ENCODE assay signal across 10 cellular contexts in the genomic region with DNA sequence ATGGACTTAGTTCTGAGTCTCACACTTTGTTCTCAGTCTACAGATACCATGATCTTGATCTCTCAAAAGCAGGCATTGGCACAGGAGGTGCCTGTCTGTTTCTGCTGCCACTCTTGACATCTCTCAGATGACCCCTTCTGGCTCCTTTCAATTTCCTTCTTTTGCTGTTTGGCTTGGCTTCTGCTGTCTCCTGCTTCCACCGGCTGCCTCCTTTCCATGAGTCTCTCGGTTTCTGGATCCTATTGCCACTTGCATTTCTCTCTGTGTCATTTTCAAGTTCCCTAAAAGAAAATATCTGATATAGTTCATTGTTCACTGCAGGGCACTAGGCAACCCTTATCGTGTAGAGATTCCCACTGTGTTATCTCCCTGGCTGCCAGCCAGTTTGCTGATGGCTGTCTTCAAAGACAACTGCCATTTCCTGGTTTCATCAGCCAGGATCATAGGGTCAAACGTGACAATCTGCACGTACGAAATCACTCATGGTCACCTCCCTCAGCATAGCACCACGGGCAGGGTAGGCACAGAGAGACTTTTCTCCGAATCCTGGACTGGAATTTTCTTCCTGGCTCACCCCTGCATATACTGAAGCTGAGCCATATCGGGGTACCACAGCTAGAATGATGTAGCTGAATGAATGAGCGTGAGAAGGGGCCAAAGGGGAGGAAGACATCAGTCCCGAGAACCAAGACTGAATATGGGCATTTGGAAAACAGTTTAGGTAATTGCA.
DNase-seq lines count a peak whose midpoint lies in the region; ATAC-seq and TF ChIP-seq lines count a peak whose summit lies in the region.
"Had no signal": no experiment of that assay in that cellular context is flagged by ENCODE, and none has a peak within 500 bp of the region (broad histone marks: within the 10 kb centered on the region; RNA-seq: fewer than 3 reads in every experiment).

No MANE protein-coding gene starts in this region.

- DNase-seq in HL-60 (ENCODE audit: low read depth in 1 of 2, low spot score in 1 of 2), result peak in 1 of 2 experiments; percentile 77
- DNase-seq in OCI-M1 (lab: John Stamatoyannopoulos, UW), result peak; percentile 95
- peak; percentile 71 for DNase-seq in left cardiac atrium
- DNase-seq in gastrocnemius medialis, result peak in 1 of 2 donors; percentile 27
- DNase-seq in activated CD4-positive, alpha-beta T cell treated with anti-CD3 and anti-CD28 coated beads, Interleukin-2, amount 50 U/mL, for 48 hours, result no peak
- DNase-seq in NCI-H2171 (lab: John Stamatoyannopoulos, UW), result no peak
- DNase-seq: activated effector memory CD4-positive, alpha-beta T cell treated with anti-CD3 and anti-CD28 coated beads, Interleukin-2, amount 50 U/mL, for 16 hours had no signal

- in situ Hi-C loops in gastrocnemius medialis (cut with MboI; ENCODE audit: low sequenced_read_pairs in 4 of 4), result no loop called here

- TF ChIP-seq CTCF in HL-60 (IDR thresholded peaks at IDR 0.05; ENCODE audit: insufficient read depth, low read length) (no peak), gastrocnemius medialis (IDR thresholded peaks at IDR 0.05 in 4 of 5, conservative IDR thresholded peaks at IDR 0.05 in 1 of 5) (no peak)

- ATAC-seq in left cardiac atrium (peak; percentile 34 to 63), gastrocnemius medialis (peak; percentile 30 to 50), HG02884 (IDR thresholded peaks at IDR 0.05; ENCODE audit: unreplicated experiment) (no peak)
- ATAC-seq: T-cell had no signal

- H3K4me3 ChIP-seq in HL-60 (replicated peaks; ENCODE audit: insufficient read depth, low read length) (no peak overlapping the region), gastrocnemius medialis (no peak overlapping the region)
- H3K4me3 ChIP-seq: GM23248 had no signal

- intact Hi-C loops in left cardiac atrium (cut with DNase I), result no loop called here
- intact Hi-C loops in gastrocnemius medialis (cut with DNase I; ENCODE audit: low total_unique reads), result no loop called here

- H3K36me3 ChIP-seq in gastrocnemius medialis, result no peaks in the 10 kb centered on the region

- H3K27me3 ChIP-seq in HL-60 (ENCODE audit: insufficient read depth, poor library complexity, severe bottlenecking) (no peaks in the 10 kb centered on the region), gastrocnemius medialis (no peaks in the 10 kb centered on the region)

- H3K27ac ChIP-seq in HL-60 (replicated peaks), result peak overlapping the region; percentile 68
- H3K27ac ChIP-seq in gastrocnemius medialis, result peak overlapping the region in 3 of 4 donors; percentile 21 to 30 (median 28)
- H3K27ac ChIP-seq: GM23248 had no signal

- peaks cover 0 to 19% of the 10 kb centered on the region in 2 donors for H3K4me1 ChIP-seq in gastrocnemius medialis

- no peak for TF ChIP-seq POLR2A in gastrocnemius medialis (IDR thresholded peaks at IDR 0.05)

- H3K9me3 ChIP-seq in gastrocnemius medialis, result no peaks in the 10 kb centered on the region

Comparison
In these comparisons a context has a peak if more than half of its experiments do, and no peak if none do; other contexts are left out.
1. DNase-seq: peak in OCI-M1 (single experiment) and left cardiac atrium (single experiment); none in activated CD4-positive, alpha-beta T cell treated with anti-CD3 and anti-CD28 coated beads, Interleukin-2, amount 50 U/mL, for 48 hours (0 of 2) and NCI-H2171 (single experiment).